ENCODE assay signal across 7 cellular contexts in genomic region chr11:35943294-35943693, GRCh38. TPM values are rescaled to one million over a fixed set of nuclear protein-coding genes. Genes with fewer than 3 reads are reported as not detected.
DNase-seq lines count a peak whose midpoint lies in the region; ATAC-seq and TF ChIP-seq lines count a peak whose summit lies in the region.

No MANE protein-coding gene starts in this region.

- H3K4me3 ChIP-seq in HAP-1 (peak overlapping the region; percentile 29), WI38 (ENCODE audit: low read depth, low read length) (peak overlapping the region; percentile 79), hepatocyte (peak overlapping the region; percentile 34), smooth muscle cell (peak overlapping the region; percentile 73)

- no peaks in the 10 kb centered on the region for H3K9me2 ChIP-seq in hepatocyte (replicated peaks; ENCODE audit: insufficient read depth)

- H2AFZ ChIP-seq in hepatocyte: peak overlapping the region; percentile 70
- H2AFZ ChIP-seq in smooth muscle cell (ENCODE audit: low read depth): peak overlapping the region; percentile 99

- peak overlapping the region; percentile 82 for H3K4me2 ChIP-seq in hepatocyte
- H3K4me2 ChIP-seq in smooth muscle cell: peak overlapping the region; percentile 93

- 38% methylated on average over 9 of the region's 9 CpGs for WGBS in hepatocyte (ENCODE audit: low lambda C conversion rate, missing lambda C conversion rate)
- 34% methylated on average over 9 of the region's 9 CpGs for WGBS in smooth muscle cell (ENCODE audit: low lambda C conversion rate)

- TF ChIP-seq CTCF in WI38 (IDR thresholded peaks at IDR 0.05; ENCODE audit: low read depth, low read length): no peak
- no peak for TF ChIP-seq CTCF in hepatocyte (IDR thresholded peaks at IDR 0.05; ENCODE audit: poor library complexity)
- no peak for TF ChIP-seq CTCF in smooth muscle cell (IDR thresholded peaks at IDR 0.05; ENCODE audit: borderline replicate concordance, insufficient read depth, poor library complexity, severe bottlenecking)

- in situ Hi-C loops in HAP-1 (cut with MboI; ENCODE audit: low sequenced_read_pairs): no loop called here

- peaks cover 35% of the 10 kb centered on the region for H3K79me2 ChIP-seq in hepatocyte
- peaks cover 7% of the 10 kb centered on the region for H3K79me2 ChIP-seq in smooth muscle cell (ENCODE audit: low read depth)

- ATAC-seq in GM21576 (IDR thresholded peaks at IDR 0.05; ENCODE audit: unreplicated experiment): no peak
- ATAC-seq in GM19035 (IDR thresholded peaks at IDR 0.05; ENCODE audit: unreplicated experiment): no peak

- peaks cover 4% of the 10 kb centered on the region; the same call in 1 of the 2 replicates for H3K4me1 ChIP-seq in HAP-1
- peaks cover 5% of the 10 kb centered on the region for H3K4me1 ChIP-seq in hepatocyte (ENCODE audit: insufficient read depth)
- H3K4me1 ChIP-seq in smooth muscle cell (ENCODE audit: low read depth): peaks cover 15% of the 10 kb centered on the region

- H3K27me3 ChIP-seq in HAP-1 (ENCODE audit: low read depth) (no peaks in the 10 kb centered on the region), hepatocyte (no peaks in the 10 kb centered on the region), smooth muscle cell (ENCODE audit: low read depth) (no peaks in the 10 kb centered on the region)

- DNase-seq in HAP-1 (ENCODE audit: low spot score in 2 of 2) (no peak), hepatocyte (ENCODE audit: low spot score) (no peak), smooth muscle cell (lab: John Stamatoyannopoulos, UW; ENCODE audit: unreplicated experiment) (no peak), NCI-H1417 treated with DMSO at 0.1 percent for 48 hours (lab: John Stamatoyannopoulos, UW) (no peak)

- H4K20me1 ChIP-seq in hepatocyte (ENCODE audit: insufficient read depth, poor library complexity, severe bottlenecking): no peaks in the 10 kb centered on the region
- peaks cover 22% of the 10 kb centered on the region for H4K20me1 ChIP-seq in smooth muscle cell (ENCODE audit: low read depth)

- H3K9me3 ChIP-seq in HAP-1: no peaks in the 10 kb centered on the region
- H3K9me3 ChIP-seq in hepatocyte (ENCODE audit: low read depth): no peaks in the 10 kb centered on the region
- no peaks in the 10 kb centered on the region for H3K9me3 ChIP-seq in smooth muscle cell (replicated peaks; ENCODE audit: low read depth)

- peak overlapping the region; percentile 49 for H3K9ac ChIP-seq in smooth muscle cell (ENCODE audit: low read depth)

- H3K27ac ChIP-seq in hepatocyte (peak overlapping the region; percentile 90), smooth muscle cell (ENCODE audit: low read depth) (peak overlapping the region; percentile 57)

- no peaks in the 10 kb centered on the region for H3F3A ChIP-seq in smooth muscle cell (ENCODE audit: low read depth)

- H3K36me3 ChIP-seq in HAP-1 (replicated peaks): no peaks in the 10 kb centered on the region
- H3K36me3 ChIP-seq in hepatocyte (replicated peaks; ENCODE audit: insufficient read depth, low read depth): no peaks in the 10 kb centered on the region
- no peaks in the 10 kb centered on the region for H3K36me3 ChIP-seq in smooth muscle cell (ENCODE audit: low read depth)

RNA-seq across cellular contexts. Expression of gene LDLRAD3, which starts 0.6 kb away (rescaled TPM):
- total RNA-seq in hepatocyte: 11.8 and 12.2 TPM in 2 replicates
- 7.4 and 12.2 TPM in 2 replicates for polyA plus RNA-seq in hepatocyte
- 6.1 and 9.0 TPM in 2 replicates for total RNA-seq in smooth muscle cell
- 8.4 and 10.0 TPM in 2 replicates for polyA plus RNA-seq in smooth muscle cell

Comparison
In these comparisons a context has a peak if more than half of its experiments do, and no peak if none do; other contexts are left out.
1. H3K4me3 ChIP-seq: peak in every context shown above with its lines; median percentile 79 in WI38; 73 in smooth muscle cell; 34 in hepatocyte; 29 in HAP-1.